Comparison of ENCODE assay signal across 17 cellular contexts in genomic region chr3:106115557-106115956, GRCh38.
DNase-seq lines count a peak whose midpoint lies in the region; ATAC-seq, FAIRE-seq and TF ChIP-seq lines count a peak whose summit lies in the region.
"Had no signal": no experiment of that assay in that cellular context is flagged by ENCODE, and none has a peak within 500 bp of the region (broad histone marks: within the 10 kb centered on the region; RNA-seq: fewer than 3 reads in every experiment).

No MANE protein-coding gene starts in this region.

- TF ChIP-seq CTCF in A549 (IDR thresholded peaks at IDR 0.05) (no peak), IMR-90 (conservative IDR thresholded peaks at IDR 0.05; ENCODE audit: low read depth, low read length) (no peak), osteoblast (IDR thresholded peaks at IDR 0.05; ENCODE audit: extremely low read depth, low read depth, low read length) (no peak)

- DNase-seq in A549 (ENCODE audit: low read depth in 1 of 2, low spot score in 1 of 2) (peak in 1 of 2 experiments; percentile 74), IMR-90 (no peak), SK-MEL-5 (ENCODE audit: low read depth, low spot score) (peak; percentile 38), osteoblast (ENCODE audit: insufficient read length, low spot score, missing footprints) (no peak), NCI-H526 (lab: John Stamatoyannopoulos, UW) (no peak), MG63 (no peak)
- DNase-seq: 8988T; GDM1; NCI-H1694; NCI-H510A; NCI-H774; NK-92 treated with Interleukin-12 subunit alpha and Interleukin-12 subunit beta, amount 100 ng/mL, for 24 hours had no signal

- TF ChIP-seq EP300 in A549 (IDR thresholded peaks at IDR 0.05), result no peak

- peak overlapping the region; percentile 26; the same call in 1 of the 2 replicates for H2BK120ac ChIP-seq in IMR-90 (ENCODE audit: low read depth, low read length)

- H3K14ac ChIP-seq in IMR-90 (replicated peaks; ENCODE audit: low read depth, low read length), result 0 out of 2 replicates have a peak overlapping the region, but pooled peaks have one; percentile 15

- H3K4me3 ChIP-seq in A549, result no peak overlapping the region
- H3K4me3 ChIP-seq in IMR-90 (ENCODE audit: insufficient read depth, low read depth, low read length), result no peak overlapping the region
- no peak overlapping the region for H3K4me3 ChIP-seq in osteoblast (ENCODE audit: insufficient read depth, low read length)
- H3K4me3 ChIP-seq in MG63, result no peak overlapping the region
- H3K4me3 ChIP-seq: HAP-1 had no signal

- intact Hi-C loops in IMR-90 (cut with micrococcal nuclease), result no loop called here

- 0 out of 2 replicates have a peak overlapping the region, but pooled peaks have one; percentile 27 for H2BK20ac ChIP-seq in IMR-90 (ENCODE audit: low read depth, low read length)

- WGBS in A549 (ENCODE audit: missing lambda C conversion rate), result 18% methylated on average over 2 of the region's 2 CpGs
- WGBS in IMR-90 (ENCODE audit: extremely low coverage in 2 of 2, insufficient read length in 1 of 2), 2 experiments, result 100% methylated on average over 1 of the region's 2 CpGs; no CpG with 5 or more reads in 1 of the 2 experiments

- no peaks in the 10 kb centered on the region for H4K20me1 ChIP-seq in IMR-90 (ENCODE audit: insufficient read depth, low read length)
- no peaks in the 10 kb centered on the region for H4K20me1 ChIP-seq in osteoblast (ENCODE audit: insufficient read depth, low read length)

- CTCF ChIA-PET in A549 (lab: Yijun Ruan, JAX) (no interaction called here), IMR-90 (lab: Yijun Ruan, JAX) (no interaction called here)

- H3K27me3 ChIP-seq in IMR-90 (ENCODE audit: control insufficient read depth, insufficient read depth, low read length) (no peaks in the 10 kb centered on the region), osteoblast (ENCODE audit: insufficient read depth, low read length) (no peaks in the 10 kb centered on the region), MG63 (no peaks in the 10 kb centered on the region)

- peak overlapping the region; percentile 90; the same call in 1 of the 2 replicates for H3K18ac ChIP-seq in IMR-90 (ENCODE audit: low read depth, low read length)

- no peak overlapping the region for H2AK5ac ChIP-seq in IMR-90 (ENCODE audit: low read depth, low read length)

- TF ChIP-seq POLR2A in A549 (IDR thresholded peaks at IDR 0.05; ENCODE audit: low read length), result no peak
- no peak for TF ChIP-seq POLR2A in IMR-90 (IDR thresholded peaks at IDR 0.05; ENCODE audit: low read depth, low read length)

- no peak for FAIRE-seq in A549 (lab: Jason Lieb, UNC)
- FAIRE-seq: D721Med, GM19239 had no signal

- no peak overlapping the region for H4K8ac ChIP-seq in IMR-90 (ENCODE audit: low read depth in 2 of 2, low read length in 2 of 2)

- no TSS peak for BruUV-seq in IMR-90 (replicated peaks; lab: Mats Ljungman, UMichigan)

- H2BK15ac ChIP-seq in IMR-90 (ENCODE audit: low read depth, low read length), result no peak overlapping the region

- no peak overlapping the region for H3K23ac ChIP-seq in IMR-90 (ENCODE audit: low read depth, low read length)

- H2AK9ac ChIP-seq in IMR-90 (replicated peaks; ENCODE audit: low read depth, low read length, poor library complexity), result no peak overlapping the region

- H3K79me1 ChIP-seq in IMR-90 (ENCODE audit: low read depth in 1 of 2, low read length in 2 of 2), result no peaks in the 10 kb centered on the region

- H3K9me1 ChIP-seq in IMR-90 (ENCODE audit: insufficient read depth, low read length), result no peaks in the 10 kb centered on the region; the same call in 1 of the 2 replicates

- no peak overlapping the region for H3K9ac ChIP-seq in IMR-90 (ENCODE audit: low read depth, low read length)

- peak overlapping the region; percentile 8 to 69; a peak in 3 of 6 replicates for H3K27ac ChIP-seq in A549
- no peak overlapping the region for H3K27ac ChIP-seq in IMR-90 (ENCODE audit: insufficient read depth, low read length)
- peak overlapping the region; percentile 80 for H3K27ac ChIP-seq in osteoblast (ENCODE audit: low read depth, low read length)

- no peak overlapping the region; the same call in 1 of the 2 replicates for H4K5ac ChIP-seq in IMR-90 (ENCODE audit: low read depth, low read length)

- no peaks in the 10 kb centered on the region for H3K36me3 ChIP-seq in IMR-90 (ENCODE audit: control insufficient read depth, insufficient read depth, low read length)
- H3K36me3 ChIP-seq in osteoblast (ENCODE audit: insufficient read depth, low read length), result no peaks in the 10 kb centered on the region
- no peaks in the 10 kb centered on the region for H3K36me3 ChIP-seq in MG63
- H3K36me3 ChIP-seq: HAP-1 had no signal

- H2AFZ ChIP-seq in IMR-90 (replicated peaks; ENCODE audit: low read length, poor library complexity) (no peak overlapping the region), osteoblast (ENCODE audit: low read length) (no peak overlapping the region)

- H3K4me1 ChIP-seq in A549 (peaks cover 48% of the 10 kb centered on the region), IMR-90 (ENCODE audit: control insufficient read depth, insufficient read depth, low read length) (peaks cover 5% of the 10 kb centered on the region; the same call in 1 of the 2 replicates), osteoblast (ENCODE audit: insufficient read depth, low read length) (peaks cover 20% of the 10 kb centered on the region)
- H3K4me1 ChIP-seq: HAP-1 had no signal

- ATAC-seq in A549 (peak in 1 of 2 experiments; percentile 60; a peak in 3 of 6 replicates), IMR-90 (ENCODE audit: low read depth) (no peak), HG02973 (IDR thresholded peaks at IDR 0.05; ENCODE audit: unreplicated experiment) (no peak)
- no peak for ATAC-seq in activated CD4-positive, CD25-positive, alpha-beta regulatory T cell treated with anti-CD3 and anti-CD28 coated beads, Interleukin-2, amount 50 U/mL, for 24 hours

- no peaks in the 10 kb centered on the region for H3K79me2 ChIP-seq in osteoblast (ENCODE audit: insufficient read depth, low read length)

- no peak overlapping the region for H2BK5ac ChIP-seq in IMR-90 (ENCODE audit: low read depth, low read length, poor library complexity, severe bottlenecking)

- no peak overlapping the region for H3K4ac ChIP-seq in IMR-90 (ENCODE audit: low read depth, low read length)

- H3K56ac ChIP-seq in IMR-90 (ENCODE audit: extremely low read depth, insufficient read depth, low read length), result no peak overlapping the region

- TF ChIP-seq RAD21 in A549 (conservative IDR thresholded peaks at IDR 0.05 in 1 of 2, IDR thresholded peaks at IDR 0.05 in 1 of 2) (no peak), IMR-90 (IDR thresholded peaks at IDR 0.05; ENCODE audit: low read length) (no peak)

- H4K91ac ChIP-seq in IMR-90 (ENCODE audit: insufficient read depth, low read depth, low read length), result no peak overlapping the region

- dilution Hi-C loops in IMR-90 (cut with HindIII; ENCODE audit: low sequenced_read_pairs, unreplicated experiment), result no loop called here

- in situ Hi-C loops in IMR-90 (cut with MboI; ENCODE audit: low sequenced_read_pairs) (no loop called here), SK-MEL-5 (cut with HindIII; ENCODE audit: low pct_unique_long_range_greater_than_20kb, low sequenced_read_pairs) (no loop called here)

- POLR2A ChIA-PET in A549 (lab: Yijun Ruan, JAX), result no interaction called here
- POLR2A ChIA-PET in IMR-90 (lab: Charles Lee; ENCODE audit: unreplicated experiment), result interaction anchor here (0.6 kb wide), 1 partner anchor 74 kb away, joined by 3 read pairs; no protein-coding TSS in a partner anchor

- H3K4me2 ChIP-seq in A549, result peak overlapping the region; percentile 19; the same call in 2 of the 3 replicates
- no peak overlapping the region for H3K4me2 ChIP-seq in IMR-90 (ENCODE audit: low read depth, low read length)
- H3K4me2 ChIP-seq in osteoblast (ENCODE audit: insufficient read depth, low read length), result no peak overlapping the region

- H3K9me3 ChIP-seq in A549 (no peaks in the 10 kb centered on the region), IMR-90 (ENCODE audit: control insufficient read depth, insufficient read depth, low read length) (no peaks in the 10 kb centered on the region), osteoblast (ENCODE audit: low read depth, low read length) (no peaks in the 10 kb centered on the region), MG63 (no peaks in the 10 kb centered on the region)
- H3K9me3 ChIP-seq: HAP-1 had no signal

TF ChIP-seq in A549, 52 proteins besides CTCF, POLR2A, EP300 and RAD21:
- no peak for TF ChIP-seq MAX (IDR thresholded peaks at IDR 0.05)
- TF ChIP-seq CEBPB (IDR thresholded peaks at IDR 0.05), result 0 out of 4 replicates have a peak, but pooled peaks of 1 of the 2 experiments have one; percentile 26
- TF ChIP-seq FOXS1 (CRISPR knock-in tag; IDR thresholded peaks at IDR 0.05), result no peak
- no peak for TF ChIP-seq MAZ (IDR thresholded peaks at IDR 0.05; ENCODE audit: borderline replicate concordance, low read depth, low read length)
- TF ChIP-seq FOSL2 (IDR thresholded peaks at IDR 0.05), result no peak
- 0 out of 2 replicates have a peak, but pooled peaks have one; percentile 6 for TF ChIP-seq FOSL2 (CRISPR knock-in tag; IDR thresholded peaks at IDR 0.05)
- TF ChIP-seq RCOR1 (IDR thresholded peaks at IDR 0.05; ENCODE audit: low read depth, low read length), result no peak
- no peak for TF ChIP-seq ZFP36 (IDR thresholded peaks at IDR 0.05; ENCODE audit: borderline replicate concordance, partially characterized antibody)
- no peak for TF ChIP-seq RFX5 (IDR thresholded peaks at IDR 0.05)

TF ChIP-seq in IMR-90, 13 proteins besides CTCF, POLR2A, EP300 and RAD21 (continues in another document):
- TF ChIP-seq, protein P1, sequence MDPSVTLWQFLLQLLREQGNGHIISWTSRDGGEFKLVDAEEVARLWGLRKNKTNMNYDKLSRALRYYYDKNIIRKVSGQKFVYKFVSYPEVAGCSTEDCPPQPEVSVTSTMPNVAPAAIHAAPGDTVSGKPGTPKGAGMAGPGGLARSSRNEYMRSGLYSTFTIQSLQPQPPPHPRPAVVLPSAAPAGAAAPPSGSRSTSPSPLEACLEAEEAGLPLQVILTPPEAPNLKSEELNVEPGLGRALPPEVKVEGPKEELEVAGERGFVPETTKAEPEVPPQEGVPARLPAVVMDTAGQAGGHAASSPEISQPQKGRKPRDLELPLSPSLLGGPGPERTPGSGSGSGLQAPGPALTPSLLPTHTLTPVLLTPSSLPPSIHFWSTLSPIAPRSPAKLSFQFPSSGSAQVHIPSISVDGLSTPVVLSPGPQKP (IDR thresholded peaks at IDR 0.05; ENCODE audit: borderline replicate concordance, low read depth, low read length), result no peak
- TF ChIP-seq MAFK (IDR thresholded peaks at IDR 0.05; ENCODE audit: low read depth, low read length) (no peak), MAZ (IDR thresholded peaks at IDR 0.05; ENCODE audit: borderline replicate concordance, low read depth, low read length) (no peak), RFX5 (IDR thresholded peaks at IDR 0.05; ENCODE audit: low read depth, low read length) (no peak), RCOR1 (IDR thresholded peaks at IDR 0.05; ENCODE audit: insufficient replicate concordance, low read length) (no peak), NFE2L2 (IDR thresholded peaks at IDR 0.05; ENCODE audit: low read depth, low read length) (no peak), CHD1 (IDR thresholded peaks at IDR 0.05; ENCODE audit: low read depth, low read length) (no peak), SMC3 (IDR thresholded peaks at IDR 0.05; ENCODE audit: low read depth, low read length) (no peak), CEBPB (IDR thresholded peaks at IDR 0.05; ENCODE audit: low read depth, low read length) (no peak), FOS (IDR thresholded peaks at IDR 0.05; ENCODE audit: low read depth, low read length) (no peak)
